In genomic region chr12:131711551-131712205, GRCh38 we compare ENCODE assay signal across 8 cellular contexts. TPM values are rescaled to one million over a fixed set of nuclear protein-coding genes. Genes with fewer than 3 reads are reported as not detected.
DNase-seq lines count a peak whose midpoint lies in the region; ATAC-seq and TF ChIP-seq lines count a peak whose summit lies in the region.

No MANE protein-coding gene starts in this region.

- H3K9me3 ChIP-seq in SJCRH30 (replicated peaks): 0 out of 2 replicates have a peak, but pooled peaks cover 4% of the 10 kb centered on the region
- H3K9me3 ChIP-seq in fibroblast of lung (ENCODE audit: control insufficient read depth, insufficient read depth, low read depth, low read length): no peaks in the 10 kb centered on the region
- no peaks in the 10 kb centered on the region for H3K9me3 ChIP-seq in sigmoid colon

- H4K20me1 ChIP-seq in fibroblast of lung (ENCODE audit: control insufficient read depth, extremely low read depth, insufficient read depth, low read length): no peaks in the 10 kb centered on the region

- peaks cover 16% of the 10 kb centered on the region for H3K36me3 ChIP-seq in H7 (replicated peaks; ENCODE audit: control insufficient read depth, insufficient read depth, low read length)
- peaks cover 29% of the 10 kb centered on the region for H3K36me3 ChIP-seq in SJCRH30
- peaks cover 5% of the 10 kb centered on the region for H3K36me3 ChIP-seq in fibroblast of lung (ENCODE audit: control insufficient read depth, insufficient read depth, low read length)
- H3K36me3 ChIP-seq in sigmoid colon: peaks cover 15 to 31% (median 28%) of the 10 kb centered on the region in 4 donors

- TF ChIP-seq EP300 in sigmoid colon (IDR thresholded peaks at IDR 0.05): no peak

- H3K27me3 ChIP-seq in H7 (ENCODE audit: control insufficient read depth, insufficient read depth, low read length) (no peaks in the 10 kb centered on the region), SJCRH30 (no peaks in the 10 kb centered on the region), fibroblast of lung (ENCODE audit: control insufficient read depth, insufficient read depth, low read length) (no peaks in the 10 kb centered on the region), sigmoid colon (no peaks in the 10 kb centered on the region)

- 1 to 2% methylated on average over 37 of the region's 37 CpGs for WGBS in sigmoid colon, 2 donors

- TF ChIP-seq CTCF in fibroblast of lung (conservative IDR thresholded peaks at IDR 0.05 in 1 of 2, IDR thresholded peaks at IDR 0.05 in 1 of 2; ENCODE audit: low read depth in 1 of 2, low read length in 2 of 2): no peak
- no peak for TF ChIP-seq CTCF in sigmoid colon (IDR thresholded peaks at IDR 0.05)
- TF ChIP-seq CTCF in GM13977 (IDR thresholded peaks at IDR 0.05; ENCODE audit: extremely low read depth, insufficient read depth, missing control alignments): no peak

- TF ChIP-seq POLR2A in sigmoid colon (IDR thresholded peaks at IDR 0.05): no peak

- H2AFZ ChIP-seq in fibroblast of lung (ENCODE audit: low read length): no peak overlapping the region

- no peak for DNase-seq in H7
- no peak for DNase-seq in SJCRH30
- DNase-seq in fibroblast of lung (ENCODE audit: low read depth in 2 of 2): no peak
- DNase-seq in sigmoid colon: no peak
- no peak for DNase-seq in GM13977 (ENCODE audit: low spot score)
- DNase-seq in stimulated activated CD4-positive, alpha-beta T cell treated with anti-CD3 and anti-CD28 coated beads, Interleukin-12 subunit alpha, Interleukin-12 subunit beta, amount 100 ng/mL, for 4 hours: no peak

- ATAC-seq in GM21825 (IDR thresholded peaks at IDR 0.05; ENCODE audit: unreplicated experiment): no peak
- ATAC-seq in GM18867 (IDR thresholded peaks at IDR 0.05; ENCODE audit: unreplicated experiment): no peak

- intact Hi-C loops in sigmoid colon (cut with DNase I): no loop called here

- 0 out of 2 replicates have a peak, but pooled peaks cover 3% of the 10 kb centered on the region for H3K4me1 ChIP-seq in SJCRH30
- peaks cover 2% of the 10 kb centered on the region for H3K4me1 ChIP-seq in fibroblast of lung (ENCODE audit: control insufficient read depth, extremely low read depth, insufficient read depth, low read length)
- peaks cover 0 to 28% (median 25%) of the 10 kb centered on the region in 4 donors for H3K4me1 ChIP-seq in sigmoid colon

- H3K4me3 ChIP-seq in H7 (ENCODE audit: insufficient read depth, low read depth, low read length) (peak overlapping the region; percentile 99), SJCRH30 (peak overlapping the region; percentile 91), fibroblast of lung (replicated peaks in 1 of 4; ENCODE audit: control extremely low read depth in 1 of 4, insufficient read depth in 1 of 4, low read depth in 3 of 4, low read length in 4 of 4) (peak overlapping the region; percentile 78 to 97 (median 90)), sigmoid colon (peak overlapping the region; percentile 62 to 99 (median 91))

- peak overlapping the region; percentile 99 for H3K9ac ChIP-seq in fibroblast of lung (ENCODE audit: insufficient read depth, low read length)

- H3K4me2 ChIP-seq in fibroblast of lung (ENCODE audit: extremely low read depth, insufficient read depth, low read length): peak overlapping the region; percentile 96

- in situ Hi-C loops in GM13977 (cut with MboI; ENCODE audit: low pct_unique_long_range_greater_than_20kb, low sequenced_read_pairs, unreplicated experiment): no loop called here

- H3K79me2 ChIP-seq in fibroblast of lung (ENCODE audit: control insufficient read depth, insufficient read depth, low read length): peaks cover 32% of the 10 kb centered on the region

- H3K27ac ChIP-seq in SJCRH30 (peak overlapping the region; percentile 100), fibroblast of lung (ENCODE audit: insufficient read depth, low read length) (peak overlapping the region; percentile 100), sigmoid colon (peak overlapping the region; percentile 85 to 93 (median 88))

RNA-seq across cellular contexts. Expression of gene SFSWAP, which starts 0.8 kb away (rescaled TPM):
- total RNA-seq in H7 (2014; rRNA removed; shearing (Covaris generic)): 33.4 and 43.2 TPM in 2 replicates
- 28.7 and 32.6 TPM in 2 replicates for total RNA-seq in SJCRH30 (2014; rRNA removed; shearing (Covaris generic))
- total RNA-seq in fibroblast of lung (18.7 and 23.3 TPM in 2 replicates), sigmoid colon (10 to 100 TPM; 25.7 to 42.9 (median 33.3) TPM)
- polyA plus RNA-seq in fibroblast of lung (9.9 and 13.9 TPM in 2 replicates), sigmoid colon (10 to 100 TPM; 10.8 to 28.1 (median 11.6) TPM)
- polyA plus RNA-seq in fibroblast of lung (2012): 16.9 and 20.4 TPM in 2 replicates
- 26.7 and 64.8 TPM in 2 replicates for polyA minus RNA-seq in fibroblast of lung (ENCODE audit: low replicate concordance)
